Comparison of ENCODE assay signal across 15 cellular contexts in the genomic region with DNA sequence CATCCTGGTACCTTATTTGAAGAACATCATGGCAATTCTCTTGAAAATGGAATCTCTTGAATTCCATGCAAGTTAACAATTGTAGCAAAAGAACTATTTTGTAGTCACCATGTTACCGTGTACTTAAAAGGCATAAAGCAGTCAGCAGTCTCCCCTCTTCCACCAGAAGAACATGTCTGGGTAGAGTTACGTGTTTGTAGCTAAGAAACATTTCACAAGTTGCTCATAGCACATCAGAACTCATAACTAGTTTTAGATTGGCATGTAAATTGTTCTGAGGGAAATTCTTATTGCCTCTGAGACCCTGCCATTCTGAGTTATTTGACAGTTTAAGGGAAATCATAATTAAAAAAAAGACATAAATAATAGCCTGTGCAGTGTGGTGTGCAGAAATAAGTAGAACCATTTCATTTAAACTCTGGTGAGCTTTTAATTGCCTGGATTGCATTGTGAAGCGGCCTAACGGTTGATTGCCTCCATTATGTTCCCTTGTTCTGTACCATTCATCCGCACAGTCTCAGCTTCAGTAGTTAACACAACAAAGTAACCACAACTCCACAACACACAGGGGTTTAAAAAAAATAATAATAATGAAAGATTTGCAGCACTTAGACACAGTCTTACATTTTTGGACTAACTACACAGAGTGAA. TPM values are rescaled to one million over a fixed set of nuclear protein-coding genes. Genes with fewer than 3 reads are reported as not detected.
DNase-seq lines count a peak whose midpoint lies in the region; ATAC-seq and TF ChIP-seq lines count a peak whose summit lies in the region.
"Had no signal": no experiment of that assay in that cellular context is flagged by ENCODE, and none has a peak within 500 bp of the region (broad histone marks: within the 10 kb centered on the region; RNA-seq: fewer than 3 reads in every experiment).

No MANE protein-coding gene starts in this region.

- no peaks in the 10 kb centered on the region for H3K9me3 Mint-ChIP-seq in mesothelial cell of epicardium

- TF ChIP-seq RAD21 in Ishikawa (IDR thresholded peaks at IDR 0.05; ENCODE audit: low read depth), result no peak; the same call in 1 of the 2 replicates

- TF ChIP-seq CTCF in OCI-LY1 (IDR thresholded peaks at IDR 0.05; ENCODE audit: low read length), result no peak
- no peak for TF ChIP-seq CTCF in mesothelial cell of epicardium (IDR thresholded peaks at IDR 0.05; ENCODE audit: unreplicated experiment)

- peaks cover 28% of the 10 kb centered on the region for H3K4me1 Mint-ChIP-seq in mesothelial cell of epicardium
- H3K4me1 Mint-ChIP-seq: CD4-positive, CD25-positive, alpha-beta regulatory T cell had no signal

- H3K4me2 ChIP-seq in OCI-LY1 (ENCODE audit: low read length), result peak overlapping the region; percentile 28; the same call in 1 of the 2 replicates

- DNase-seq in inferior parietal cortex (ENCODE audit: extremely low spot score), result peak; percentile 38
- DNase-seq in mesothelial cell of epicardium (ENCODE audit: low spot score in 2 of 2, unreplicated experiment in 2 of 2), result no peak
- DNase-seq: activated effector memory CD4-positive, alpha-beta T cell treated with Interleukin-2 at 50 U/mL for 16 hours; brain microvascular endothelial cell; CD4-positive, CD25-positive, alpha-beta regulatory T cell; GDM1; kidney; MV-4-11; NK-92 treated with Interleukin-12 subunit alpha and Interleukin-12 subunit beta, amount 100 ng/mL, for 24 hours; SJCRH30 had no signal

- peak overlapping the region; percentile 54 for H3K4me3 ChIP-seq in OCI-LY1 (ENCODE audit: low read depth, low read length, poor library complexity, severe bottlenecking)
- H3K4me3 ChIP-seq in stomach smooth muscle (ENCODE audit: low read length in 2 of 2), result peak overlapping the region in 1 of 2 donors; percentile 85
- H3K4me3 ChIP-seq: SJCRH30 had no signal

- H3F3A ChIP-seq in OCI-LY1 (ENCODE audit: insufficient read depth, low read length), result no peaks in the 10 kb centered on the region

- peaks cover 88% of the 10 kb centered on the region for H3K27me3 Mint-ChIP-seq in mesothelial cell of epicardium (ENCODE audit: low read depth)

- no peak overlapping the region for H3K27ac ChIP-seq in OCI-LY1 (ENCODE audit: low read depth, low read length, poor library complexity, severe bottlenecking)
- H3K27ac ChIP-seq in stomach smooth muscle (ENCODE audit: low read length), result peak overlapping the region; percentile 81
- H3K27ac ChIP-seq: brain microvascular endothelial cell, SJCRH30 had no signal

- H3K79me2 ChIP-seq in OCI-LY1 (ENCODE audit: insufficient read depth, low read length), result no peaks in the 10 kb centered on the region

- H3K9ac ChIP-seq in OCI-LY1 (ENCODE audit: low read length), result no peak overlapping the region; the same call in 1 of the 2 replicates
- no peak overlapping the region for H3K9ac ChIP-seq in stomach smooth muscle (ENCODE audit: low read length in 2 of 2)

- H3K4me1 ChIP-seq in OCI-LY1 (ENCODE audit: insufficient read depth, low read length, severe bottlenecking) (no peaks in the 10 kb centered on the region), stomach smooth muscle (ENCODE audit: control insufficient read depth, insufficient read depth, low read length) (no peaks in the 10 kb centered on the region)
- H3K4me1 ChIP-seq: SJCRH30 had no signal

- no peak overlapping the region for H3K27ac Mint-ChIP-seq in mesothelial cell of epicardium
- H3K27ac Mint-ChIP-seq: CD4-positive, CD25-positive, alpha-beta regulatory T cell had no signal

- H3K9me3 ChIP-seq in OCI-LY1 (ENCODE audit: low read length) (no peaks in the 10 kb centered on the region), stomach smooth muscle (ENCODE audit: control insufficient read depth in 2 of 2, low read length in 2 of 2) (no peaks in the 10 kb centered on the region)
- H3K9me3 ChIP-seq: SJCRH30 had no signal

- no peak overlapping the region for H2AFZ ChIP-seq in OCI-LY1 (ENCODE audit: low read length)

- no peaks in the 10 kb centered on the region for H4K20me1 ChIP-seq in OCI-LY1 (ENCODE audit: insufficient read depth, low read length)

- TF ChIP-seq EP300 in Ishikawa (IDR thresholded peaks at IDR 0.05; ENCODE audit: borderline replicate concordance), result peak; percentile 76

- H3K27me3 ChIP-seq in OCI-LY1 (ENCODE audit: insufficient read depth, low read length) (no peaks in the 10 kb centered on the region), stomach smooth muscle (ENCODE audit: control insufficient read depth in 1 of 2, insufficient read depth in 2 of 2, low read length in 2 of 2) (no peaks in the 10 kb centered on the region)
- H3K27me3 ChIP-seq: SJCRH30 had no signal

- no peaks in the 10 kb centered on the region for H3K36me3 Mint-ChIP-seq in mesothelial cell of epicardium
- H3K36me3 Mint-ChIP-seq: CD4-positive, CD25-positive, alpha-beta regulatory T cell had no signal

- H3K4me3 Mint-ChIP-seq in mesothelial cell of epicardium, result no peak overlapping the region
- H3K4me3 Mint-ChIP-seq: CD4-positive, CD25-positive, alpha-beta regulatory T cell had no signal

- no peaks in the 10 kb centered on the region for H3K9me2 ChIP-seq in OCI-LY1 (ENCODE audit: low read depth, low read length)

- H3K36me3 ChIP-seq in OCI-LY1 (ENCODE audit: insufficient read depth, low read length) (no peaks in the 10 kb centered on the region), stomach smooth muscle (ENCODE audit: control insufficient read depth in 2 of 2, insufficient read depth in 2 of 2, low read length in 2 of 2) (no peaks in the 10 kb centered on the region)
- H3K36me3 ChIP-seq: brain microvascular endothelial cell, SJCRH30 had no signal

- ATAC-seq in GM21367 (IDR thresholded peaks at IDR 0.05; ENCODE audit: unreplicated experiment), result no peak
- no peak for ATAC-seq in GM19452 (IDR thresholded peaks at IDR 0.05; ENCODE audit: unreplicated experiment)

TF ChIP-seq in Ishikawa, 13 proteins besides CTCF, POLR2A, EP300 and RAD21:
- TF ChIP-seq YY1 (IDR thresholded peaks at IDR 0.05; ENCODE audit: low read depth), result no peak
- no peak for TF ChIP-seq TAF1 (IDR thresholded peaks at IDR 0.05; ENCODE audit: low read depth)
- TF ChIP-seq, protein P1, sequence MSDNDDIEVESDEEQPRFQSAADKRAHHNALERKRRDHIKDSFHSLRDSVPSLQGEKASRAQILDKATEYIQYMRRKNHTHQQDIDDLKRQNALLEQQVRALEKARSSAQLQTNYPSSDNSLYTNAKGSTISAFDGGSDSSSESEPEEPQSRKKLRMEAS (IDR thresholded peaks at IDR 0.05), result no peak
- peak; percentile 90; the same call in 1 of the 2 replicates for TF ChIP-seq TCF12 (IDR thresholded peaks at IDR 0.05; ENCODE audit: low read depth)
- TF ChIP-seq EGR1 (IDR thresholded peaks at IDR 0.05), result no peak
- peak; percentile 71 for TF ChIP-seq TEAD4 (IDR thresholded peaks at IDR 0.05)
- 0 out of 2 replicates have a peak, but pooled peaks have one; percentile 58 for TF ChIP-seq FOXM1 (IDR thresholded peaks at IDR 0.05; ENCODE audit: borderline replicate concordance, low read depth)
- TF ChIP-seq NFIC (IDR thresholded peaks at IDR 0.05), result peak; percentile 70
- TF ChIP-seq, protein P2, sequence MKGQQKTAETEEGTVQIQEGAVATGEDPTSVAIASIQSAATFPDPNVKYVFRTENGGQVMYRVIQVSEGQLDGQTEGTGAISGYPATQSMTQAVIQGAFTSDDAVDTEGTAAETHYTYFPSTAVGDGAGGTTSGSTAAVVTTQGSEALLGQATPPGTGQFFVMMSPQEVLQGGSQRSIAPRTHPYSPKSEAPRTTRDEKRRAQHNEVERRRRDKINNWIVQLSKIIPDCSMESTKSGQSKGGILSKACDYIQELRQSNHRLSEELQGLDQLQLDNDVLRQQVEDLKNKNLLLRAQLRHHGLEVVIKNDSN (IDR thresholded peaks at IDR 0.05), result no peak
- TF ChIP-seq CEBPB (IDR thresholded peaks at IDR 0.05), result peak; percentile 66
- TF ChIP-seq CREB1 (IDR thresholded peaks at IDR 0.05; ENCODE audit: low read depth), result no peak
- no peak for TF ChIP-seq ZBTB7A (IDR thresholded peaks at IDR 0.05; ENCODE audit: low read depth)
- TF ChIP-seq REST (IDR thresholded peaks at IDR 0.05; ENCODE audit: low read depth), result no peak

RNA-seq across cellular contexts. Expression of gene LMO3, which starts 2.6 kb away (rescaled TPM):
- 0.53 to 0.69 TPM (median 0.61 TPM) in 3 replicates for total RNA-seq in mesothelial cell of epicardium
- total RNA-seq: CD4-positive, CD25-positive, alpha-beta regulatory T cell had no signal
